In genomic region chr7:88147341-88147740, GRCh38 we compare ENCODE assay signal across 1 cellular context.
TF ChIP-seq lines count a peak whose summit lies in the region.

No MANE protein-coding gene starts in this region.

TF ChIP-seq in K562, 482 proteins besides CTCF, POLR2A, EP300 and RAD21 (continued from another document):
- TF ChIP-seq ZBTB40 (IDR thresholded peaks at IDR 0.05) (peak; percentile 89), ZBTB40 (CRISPR knock-in tag; IDR thresholded peaks at IDR 0.05) (no peak)
